11 cellular contexts compared by ENCODE assay signal in genomic region chr9:98942906-98943681, GRCh38. TPM values are rescaled to one million over a fixed set of nuclear protein-coding genes. Genes with fewer than 3 reads are reported as not detected.
DNase-seq lines count a peak whose midpoint lies in the region; ATAC-seq and TF ChIP-seq lines count a peak whose summit lies in the region.
"Had no signal": no experiment of that assay in that cellular context is flagged by ENCODE, and none has a peak within 500 bp of the region (broad histone marks: within the 10 kb centered on the region; RNA-seq: fewer than 3 reads in every experiment).

No MANE protein-coding gene starts in this region.

- H3K36me3 Mint-ChIP-seq in glutamatergic neuron (ENCODE audit: unreplicated experiment) = peaks cover 5% of the 10 kb centered on the region

- ATAC-seq in stimulated activated naive CD8-positive, alpha-beta T cell treated with anti-CD3 and anti-CD28 coated beads, Interleukin-15, amount 100 ng/mL, for 72 hours = no peak
- no peak for ATAC-seq in stimulated activated naive CD8-positive, alpha-beta T cell treated with anti-CD3 and anti-CD28 coated beads, Interleukin-15, Interleukin-2, amounts not matched to agents 100 U/mL and 50 U/mL, for 24 hours
- no peak for ATAC-seq in GM21381 (IDR thresholded peaks at IDR 0.05; ENCODE audit: unreplicated experiment)
- no peak for ATAC-seq in activated CD4-positive, CD25-positive, alpha-beta regulatory T cell treated with anti-CD3 and anti-CD28 coated beads, Interleukin-2, amount 50 U/mL, for 24 hours

- peak overlapping the region; percentile 43 to 74 for H3K4me3 Mint-ChIP-seq in stimulated activated naive CD8-positive, alpha-beta T cell treated with anti-CD3 and anti-CD28 coated beads, Interleukin-15, amount 100 ng/mL, for 72 hours
- H3K4me3 Mint-ChIP-seq in glutamatergic neuron (ENCODE audit: unreplicated experiment) = peak overlapping the region; percentile 84

- no peak for TF ChIP-seq POLR2A in ovary (IDR thresholded peaks at IDR 0.05)

- H3K9me3 ChIP-seq in ovary = no peaks in the 10 kb centered on the region

- peaks cover 3% of the 10 kb centered on the region for H3K4me1 ChIP-seq in ovary (ENCODE audit: insufficient read depth)

- no peaks in the 10 kb centered on the region for H3K36me3 ChIP-seq in ovary

- 54 to 55% (median 54%) methylated on average over 15 of the region's 15 CpGs for WGBS in ovary, 3 donors

- peak overlapping the region; percentile 16 to 58 for H3K27ac ChIP-seq in ovary
- H3K27ac ChIP-seq: RWPE1 had no signal

- H3K4me1 Mint-ChIP-seq in stimulated activated naive CD8-positive, alpha-beta T cell treated with anti-CD3 and anti-CD28 coated beads, Interleukin-15, amount 100 ng/mL, for 72 hours = peaks cover 15% of the 10 kb centered on the region
- no peaks in the 10 kb centered on the region for H3K4me1 Mint-ChIP-seq in glutamatergic neuron (ENCODE audit: low read depth, unreplicated experiment)

- no peaks in the 10 kb centered on the region for H3K27me3 ChIP-seq in ovary

- intact Hi-C loops in ovary (cut with DNase I) = no loop called here

- TF ChIP-seq EP300 in ovary (IDR thresholded peaks at IDR 0.05) = no peak

- no peak for DNase-seq in stimulated activated naive CD8-positive, alpha-beta T cell treated with anti-CD3 and anti-CD28 coated beads, Interleukin-15, amount 100 ng/mL, for 72 hours
- DNase-seq in stimulated activated naive CD8-positive, alpha-beta T cell treated with anti-CD3 and anti-CD28 coated beads, Interleukin-15, Interleukin-2, amounts not matched to agents 100 U/mL and 50 U/mL, for 24 hours = no peak
- DNase-seq in glutamatergic neuron (no peak), ovary (no peak), pons (ENCODE audit: low spot score) (no peak)
- DNase-seq in activated effector memory CD4-positive, alpha-beta T cell treated with Interleukin-2 at 50 U/mL for 16 hours = no peak
- DNase-seq: C1 segment of cervical spinal cord, NCI-H1694 treated with DMSO at 0.1 percent for 48 hours had no signal

- TF ChIP-seq CTCF in glutamatergic neuron (IDR thresholded peaks at IDR 0.05; ENCODE audit: partially characterized antibody, unreplicated experiment) = no peak
- no peak for TF ChIP-seq CTCF in ovary (IDR thresholded peaks at IDR 0.05)

- H3K9me3 Mint-ChIP-seq in stimulated activated naive CD8-positive, alpha-beta T cell treated with anti-CD3 and anti-CD28 coated beads, Interleukin-15, amount 100 ng/mL, for 72 hours = no peaks in the 10 kb centered on the region
- H3K9me3 Mint-ChIP-seq in glutamatergic neuron (ENCODE audit: unreplicated experiment) = peaks cover 5% of the 10 kb centered on the region

- H3K27me3 Mint-ChIP-seq in stimulated activated naive CD8-positive, alpha-beta T cell treated with anti-CD3 and anti-CD28 coated beads, Interleukin-15, amount 100 ng/mL, for 72 hours = peaks cover 80% of the 10 kb centered on the region
- H3K27me3 Mint-ChIP-seq in glutamatergic neuron (ENCODE audit: unreplicated experiment) = peaks cover 7% of the 10 kb centered on the region

- no peak overlapping the region for H3K27ac Mint-ChIP-seq in stimulated activated naive CD8-positive, alpha-beta T cell treated with anti-CD3 and anti-CD28 coated beads, Interleukin-15, amount 100 ng/mL, for 72 hours
- no peak overlapping the region for H3K27ac Mint-ChIP-seq in glutamatergic neuron (ENCODE audit: unreplicated experiment)

- peak overlapping the region; percentile 63 for H3K4me3 ChIP-seq in ovary

RNA-seq across cellular contexts. Expression of gene COL15A1, which starts 0.6 kb away (rescaled TPM):
- total RNA-seq in glutamatergic neuron (ENCODE audit: unreplicated experiment) = not detected
- 100 to 1,000 TPM in 1 of 7 donors, 10 to 100 TPM in 6; 12.8 to 195 (median 49.5) TPM for total RNA-seq in ovary
- 10 to 100 TPM; 28.9 to 48.6 TPM for polyA plus RNA-seq in ovary

Comparison
In these comparisons a context has a peak if more than half of its experiments do, and no peak if none do; other contexts are left out.
1. RNA of gene COL15A1, which starts 0.6 kb away (total RNA-seq): 12.8 to 195 TPM in ovary; not detected in glutamatergic neuron (single experiment); every median in the first group is over 10 times any median in the second.